ENCODE assay signal across 27 cellular contexts in genomic region chr1:17319561-17320350, GRCh38. TPM values are rescaled to one million over a fixed set of nuclear protein-coding genes. Genes with fewer than 3 reads are reported as not detected.
"Had no signal": no experiment of that assay in that cellular context is flagged by ENCODE, and none has a peak within 500 bp of the region (broad histone marks: within the 10 kb centered on the region; RNA-seq: fewer than 3 reads in every experiment).

No MANE protein-coding gene starts in this region.

- H3K27me3 Mint-ChIP-seq: activated CD4-positive, alpha-beta T cell treated with anti-CD3 and anti-CD28 coated beads for 36 hours; central memory CD8-positive, alpha-beta T cell had no signal

- ATAC-seq: activated CD4-positive, alpha-beta T cell treated with anti-CD3 and anti-CD28 coated beads for 36 hours; activated T-helper 17 cell treated with anti-CD3 and anti-CD28 coated beads, Interleukin-2, amount 50 U/mL, for 72 hours; T-helper 17 cell had no signal

- DNase-seq: activated CD4-positive, alpha-beta memory T cell treated with anti-CD3 and anti-CD28 coated beads, Interleukin-2, amount 10 ng/mL, durations not matched to agents 7 days and 5 days; activated CD4-positive, alpha-beta T cell treated with anti-CD3 and anti-CD28 coated beads for 36 hours; activated CD4-positive, alpha-beta T cell treated with anti-CD3 and anti-CD28 coated beads, Interleukin-2, amount 50 U/mL, for 1 hour; activated gamma-delta T cell; activated naive CD4-positive, alpha-beta T cell treated with anti-CD3 and anti-CD28 coated beads for 36 hours; activated T-cell treated with anti-CD3 and anti-CD28 coated beads for 4 hours; activated T-cell treated with anti-CD3 and anti-CD28 coated beads, Interleukin-2, amount 50 U/mL, for 48 hours; amygdala; Karpas-422; NCI-H1105 treated with DMSO at 0.1 percent for 48 hours; NCI-H1436 treated with DMSO at 0.1 percent for 48 hours; NCI-H187; NCI-H2081; NCI-H748 treated with DMSO at 0.1 percent for 48 hours; NK-92 treated with Interleukin-12 subunit alpha and Interleukin-12 subunit beta, amount 100 ng/mL, for 24 hours; SIG-M5; T-helper 17 cell; T1000 had no signal

- H3K27ac Mint-ChIP-seq: activated CD4-positive, alpha-beta memory T cell treated with anti-CD3 and anti-CD28 coated beads, Interleukin-2, amount 10 ng/mL, durations not matched to agents 7 days and 5 days; activated CD4-positive, alpha-beta T cell treated with anti-CD3 and anti-CD28 coated beads for 36 hours; activated naive CD4-positive, alpha-beta T cell treated with anti-CD3 and anti-CD28 coated beads for 36 hours; activated naive CD8-positive, alpha-beta T cell; activated T-helper 17 cell treated with anti-CD3 and anti-CD28 coated beads, Interleukin-2, amount 50 U/mL, for 72 hours; brain; T-helper 17 cell had no signal

- FAIRE-seq: astrocyte, RCC 7860, TTC549 had no signal

- H3K4me3 Mint-ChIP-seq: activated CD4-positive, alpha-beta memory T cell treated with anti-CD3 and anti-CD28 coated beads, Interleukin-2, amount 10 ng/mL, durations not matched to agents 7 days and 5 days; activated CD4-positive, alpha-beta T cell treated with anti-CD3 and anti-CD28 coated beads for 36 hours; activated naive CD4-positive, alpha-beta T cell treated with anti-CD3 and anti-CD28 coated beads for 36 hours; activated naive CD8-positive, alpha-beta T cell; activated T-helper 17 cell treated with anti-CD3 and anti-CD28 coated beads, Interleukin-2, amount 50 U/mL, for 72 hours; brain; central memory CD8-positive, alpha-beta T cell; T-helper 17 cell had no signal

- H3K4me1 Mint-ChIP-seq: activated CD4-positive, alpha-beta memory T cell treated with anti-CD3 and anti-CD28 coated beads, Interleukin-2, amount 10 ng/mL, durations not matched to agents 7 days and 5 days; activated CD4-positive, alpha-beta T cell treated with anti-CD3 and anti-CD28 coated beads for 36 hours; activated T-helper 17 cell treated with anti-CD3 and anti-CD28 coated beads, Interleukin-2, amount 50 U/mL, for 72 hours; brain; central memory CD8-positive, alpha-beta T cell; T-helper 17 cell had no signal

- H3K27ac ChIP-seq: VCaP had no signal

- H3K36me3 Mint-ChIP-seq: activated naive CD8-positive, alpha-beta T cell; brain had no signal

- H3K9me3 Mint-ChIP-seq: activated CD4-positive, alpha-beta memory T cell treated with anti-CD3 and anti-CD28 coated beads, Interleukin-2, amount 10 ng/mL, durations not matched to agents 7 days and 5 days; activated naive CD4-positive, alpha-beta T cell treated with anti-CD3 and anti-CD28 coated beads for 36 hours; activated T-helper 17 cell treated with anti-CD3 and anti-CD28 coated beads, Interleukin-2, amount 50 U/mL, for 72 hours; central memory CD8-positive, alpha-beta T cell had no signal

RNA-seq across cellular contexts. Expression of gene PADI4, which starts 11.8 kb away (rescaled TPM):
- total RNA-seq: activated CD4-positive, alpha-beta memory T cell treated with anti-CD3 and anti-CD28 coated beads, Interleukin-2, amount 10 ng/mL, durations not matched to agents 7 days and 5 days; astrocyte had no signal

RNA-seq across cellular contexts. Expression of gene PADI6, which starts 52.2 kb away (rescaled TPM):
- total RNA-seq: activated CD4-positive, alpha-beta T cell treated with anti-CD3 and anti-CD28 coated beads for 36 hours; activated CD8-positive, alpha-beta memory T cell treated with anti-CD3 and anti-CD28 coated beads for 36 hours; activated naive CD4-positive, alpha-beta T cell treated with anti-CD3 and anti-CD28 coated beads for 36 hours; activated T-helper 17 cell treated with anti-CD3 and anti-CD28 coated beads, Interleukin-2, amount 50 U/mL, for 72 hours; astrocyte had no signal
